31 cellular contexts compared by ENCODE assay signal in genomic region chr13:44352671-44353070, GRCh38. TPM values are rescaled to one million over a fixed set of nuclear protein-coding genes. Genes with fewer than 3 reads are reported as not detected.
DNase-seq lines count a peak whose midpoint lies in the region; ATAC-seq and TF ChIP-seq lines count a peak whose summit lies in the region.
"Had no signal": no experiment of that assay in that cellular context is flagged by ENCODE, and none has a peak within 500 bp of the region (broad histone marks: within the 10 kb centered on the region; RNA-seq: fewer than 3 reads in every experiment).

No MANE protein-coding gene starts in this region.

- in situ Hi-C loops in mammary epithelial cell (cut with MboI; ENCODE audit: low sequenced_read_pairs in 2 of 2): no loop called here

- H3K27ac ChIP-seq in DND-41 (ENCODE audit: low read length): peak overlapping the region; percentile 82
- no peak overlapping the region for H3K27ac ChIP-seq in mammary epithelial cell (ENCODE audit: insufficient read depth, low read depth, low read length)
- H3K27ac ChIP-seq in upper lobe of right lung: no peak overlapping the region
- H3K27ac ChIP-seq: brain microvascular endothelial cell, hepatocyte, KMS-11, pancreas, transverse colon had no signal

- H3K36me3 ChIP-seq in DND-41 (ENCODE audit: insufficient read depth, low read length) (no peaks in the 10 kb centered on the region), mammary epithelial cell (ENCODE audit: insufficient read depth, low read length) (no peaks in the 10 kb centered on the region), upper lobe of right lung (no peaks in the 10 kb centered on the region)
- H3K36me3 ChIP-seq: brain microvascular endothelial cell, pancreas, transverse colon had no signal

- H3K79me2 ChIP-seq in DND-41 (ENCODE audit: insufficient read depth, low read length): no peaks in the 10 kb centered on the region
- no peaks in the 10 kb centered on the region for H3K79me2 ChIP-seq in mammary epithelial cell (ENCODE audit: insufficient read depth, low read length)
- H3K79me2 ChIP-seq: hepatocyte had no signal

- H3K27me3 ChIP-seq in DND-41 (ENCODE audit: insufficient read depth, low read length, poor library complexity) (no peaks in the 10 kb centered on the region), mammary epithelial cell (ENCODE audit: insufficient read depth, low read length) (no peaks in the 10 kb centered on the region), upper lobe of right lung (no peaks in the 10 kb centered on the region)
- H3K27me3 ChIP-seq: brain microvascular endothelial cell, hepatocyte, pancreas, transverse colon had no signal

- peak; percentile 85 for ATAC-seq in DND-41 (ENCODE audit: insufficient read depth, low read depth)
- no peak for ATAC-seq in upper lobe of right lung
- ATAC-seq in GM21423 (IDR thresholded peaks at IDR 0.05; ENCODE audit: unreplicated experiment): no peak
- ATAC-seq: activated CD8-positive, alpha-beta T cell treated with anti-CD3 and anti-CD28 coated beads for 36 hours; esophagus mucosa; GM23338; left lobe of liver; pancreas; PC-3; right cardiac atrium had no signal

- H3K4me2 ChIP-seq in DND-41 (ENCODE audit: insufficient read depth, low read length): peak overlapping the region; percentile 24
- no peak overlapping the region for H3K4me2 ChIP-seq in mammary epithelial cell (ENCODE audit: insufficient read depth, low read depth, low read length)
- H3K4me2 ChIP-seq: GM23338, hepatocyte, KMS-11 had no signal

- intact Hi-C loops in mammary epithelial cell (cut with micrococcal nuclease) (no loop called here), upper lobe of right lung (cut with DNase I) (no loop called here)

- CTCF ChIA-PET in mammary epithelial cell (lab: Charles Lee; ENCODE audit: low non-redundant PET): interaction anchor here (0.6 kb wide), 1 partner anchor 211 kb away, joined by 3 read pairs; no protein-coding TSS in a partner anchor

- H2AFZ ChIP-seq in DND-41 (ENCODE audit: low read depth, low read length) (0 out of 2 replicates have a peak overlapping the region, but pooled peaks have one; percentile 11), mammary epithelial cell (ENCODE audit: low read depth, low read length) (peak overlapping the region; percentile 38)
- H2AFZ ChIP-seq: GM23338, hepatocyte had no signal

- dilution Hi-C loops in mammary epithelial cell (cut with HindIII; ENCODE audit: low sequenced_read_pairs): no loop called here

- 72% methylated on average over 2 of the region's 2 CpGs for WGBS in mammary epithelial cell (ENCODE audit: low coverage, missing lambda C conversion rate)

- H3K4me1 ChIP-seq in DND-41 (ENCODE audit: insufficient read depth, low read length) (peaks cover 39% of the 10 kb centered on the region), mammary epithelial cell (ENCODE audit: insufficient read depth, low read length) (peaks cover 5% of the 10 kb centered on the region), upper lobe of right lung (peaks cover 8% of the 10 kb centered on the region)
- H3K4me1 ChIP-seq: pancreas had no signal

- H3K9ac ChIP-seq in DND-41 (ENCODE audit: low read depth, low read length): peak overlapping the region; percentile 23; the same call in 1 of the 2 replicates
- no peak overlapping the region for H3K9ac ChIP-seq in mammary epithelial cell (ENCODE audit: insufficient read depth, low read length)
- H3K9ac ChIP-seq: KMS-11 had no signal

- no peaks in the 10 kb centered on the region for H3K9me3 ChIP-seq in DND-41 (ENCODE audit: insufficient read depth, low read length, severe bottlenecking)
- H3K9me3 ChIP-seq in mammary epithelial cell (replicated peaks; ENCODE audit: insufficient read depth, low read length): no peaks in the 10 kb centered on the region
- H3K9me3 ChIP-seq in upper lobe of right lung: no peaks in the 10 kb centered on the region
- H3K9me3 ChIP-seq: pancreas, transverse colon had no signal

- H4K20me1 ChIP-seq in DND-41 (ENCODE audit: insufficient read depth, low read length): no peaks in the 10 kb centered on the region
- no peaks in the 10 kb centered on the region for H4K20me1 ChIP-seq in mammary epithelial cell (ENCODE audit: insufficient read depth, low read length)

- DNase-seq in DND-41 (peak; percentile 79), mammary epithelial cell (no peak), renal cortical epithelial cell (ENCODE audit: low read depth) (peak; percentile 41), upper lobe of right lung (no peak), HuH-7 (ENCODE audit: low spot score) (no peak), midbrain (lab: John Stamatoyannopoulos, UW) (no peak)
- DNase-seq in Jurkat, Clone E6-1 (ENCODE audit: low read depth, low spot score): peak; percentile 14
- DNase-seq: activated CD8-positive, alpha-beta T cell treated with anti-CD3 and anti-CD28 coated beads for 36 hours; activated effector memory CD4-positive, alpha-beta T cell treated with anti-CD3 and anti-CD28 coated beads, Interleukin-2, amount 50 U/mL, for 16 hours; activated T-cell treated with anti-CD3 and anti-CD28 coated beads for 4 hours; brain microvascular endothelial cell; CD4-positive, alpha-beta T cell; foreskin melanocyte; mesendoderm; NCI-H1694 treated with DMSO at 0.1 percent for 48 hours; NCI-H345; NCI-H82; pancreas; PC-3; right cardiac atrium; Right ventricle myocardium superior; SW 1271; T1000; transverse colon had no signal

- TF ChIP-seq CTCF in DND-41 (IDR thresholded peaks at IDR 0.05; ENCODE audit: borderline replicate concordance, extremely low read depth, low read length, poor library complexity, severe bottlenecking) (no peak), mammary epithelial cell (conservative IDR thresholded peaks at IDR 0.05 in 1 of 2, IDR thresholded peaks at IDR 0.05 in 1 of 2; ENCODE audit: extremely low read depth in 1 of 2, insufficient read depth in 1 of 2, low read depth in 1 of 2, low read length in 2 of 2) (no peak), upper lobe of right lung (IDR thresholded peaks at IDR 0.05) (no peak)

- H3K4me3 ChIP-seq in DND-41 (ENCODE audit: low read depth in 1 of 2, low read length in 2 of 2): no peak overlapping the region; a peak in 1 of 4 replicates
- H3K4me3 ChIP-seq in Jurkat, Clone E6-1 (ENCODE audit: low read length): no peak overlapping the region
- H3K4me3 ChIP-seq in mammary epithelial cell (replicated peaks in 1 of 3; ENCODE audit: insufficient read depth in 1 of 3, low read depth in 2 of 3, low read length in 3 of 3): no peak overlapping the region
- no peak overlapping the region for H3K4me3 ChIP-seq in upper lobe of right lung
- H3K4me3 ChIP-seq: GM23338, hepatocyte, pancreas, transverse colon had no signal

- no TSS peak for BruUV-seq in mammary epithelial cell (replicated peaks; lab: Mats Ljungman, UMichigan)

RNA-seq across cellular contexts. Expression of gene SERP2, which starts 21.0 kb away (rescaled TPM):
- not detected for polyA plus RNA-seq in Jurkat, Clone E6-1 (2012; ENCODE audit: insufficient read depth, insufficient read length)
- total RNA-seq in mammary epithelial cell: 1 to 10 TPM in 1 of 2 donors, under 1 TPM in 1; 0.94 to 3.0 TPM
- 0.87 TPM for polyA plus RNA-seq in mammary epithelial cell
- polyA minus RNA-seq in mammary epithelial cell: 6.7 TPM
- 8.0 and 8.1 TPM in 2 replicates for total RNA-seq in renal cortical epithelial cell
- 2.8 TPM for total RNA-seq in upper lobe of right lung
- total RNA-seq: CD4-positive, alpha-beta T cell; naive thymus-derived CD8-positive, alpha-beta T cell had no signal

Comparison
In these comparisons a context has a peak if more than half of its experiments do, and no peak if none do; other contexts are left out.
1. DNase-seq: peak in DND-41 (single experiment), Jurkat, Clone E6-1 (single experiment) and renal cortical epithelial cell (single experiment); none in mammary epithelial cell (single experiment), upper lobe of right lung (single experiment), HuH-7 (single experiment) and midbrain (single experiment).